In the genomic region with DNA sequence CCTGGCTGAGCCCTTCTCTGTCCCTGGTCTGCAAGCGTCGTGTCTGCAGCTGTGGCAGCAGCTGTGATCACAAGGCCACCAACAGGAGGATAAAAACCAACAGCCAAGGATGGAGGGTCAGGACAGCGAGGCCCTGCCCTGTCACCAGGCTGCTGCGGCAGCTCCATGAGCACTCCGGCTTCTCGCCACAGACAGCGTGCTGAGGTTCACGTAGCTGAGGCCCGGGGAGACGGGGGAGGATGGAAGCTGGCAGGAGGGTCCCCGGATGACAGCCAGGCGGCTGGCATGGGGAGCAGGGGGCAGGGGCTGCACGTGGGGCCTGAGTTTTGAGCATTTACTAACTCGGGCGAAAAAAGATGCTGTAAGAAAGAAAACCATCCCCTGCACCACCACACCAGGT, we compare ENCODE assay signal across 30 cellular contexts. TPM values are rescaled to one million over a fixed set of nuclear protein-coding genes. Genes with fewer than 3 reads are reported as not detected.
A peak's percentile ranks its signal among the peaks of the same experiment; 100 is the strongest.
DNase-seq lines count a peak whose midpoint lies in the region; ATAC-seq and TF ChIP-seq lines count a peak whose summit lies in the region.
"Had no signal": no experiment of that assay in that cellular context is flagged by ENCODE, and none has a peak within 500 bp of the region (broad histone marks: within the 10 kb centered on the region; RNA-seq: fewer than 3 reads in every experiment).

No MANE protein-coding gene starts in this region.

- H3K9ac ChIP-seq in endodermal cell (ENCODE audit: extremely low read depth, low read length, poor library complexity, severe bottlenecking) (no peak overlapping the region), trophoblast cell (ENCODE audit: low read length) (no peak overlapping the region), MM.1S (ENCODE audit: low read length) (no peak overlapping the region)

- no peak for TF ChIP-seq CTCF in endodermal cell (conservative IDR thresholded peaks at IDR 0.05)
- no peak for TF ChIP-seq CTCF in MM.1S (IDR thresholded peaks at IDR 0.05; ENCODE audit: low read length)

- H3K9me3 ChIP-seq in T-helper 17 cell (ENCODE audit: control insufficient read depth, low read length, poor library complexity, severe bottlenecking) = no peaks in the 10 kb centered on the region
- no peaks in the 10 kb centered on the region for H3K9me3 ChIP-seq in endodermal cell (ENCODE audit: control insufficient read depth, low read length)
- H3K9me3 ChIP-seq in trophoblast cell (ENCODE audit: insufficient read depth, low read depth, low read length) = no peaks in the 10 kb centered on the region
- H3K9me3 ChIP-seq in MM.1S (replicated peaks; ENCODE audit: insufficient read depth, low read length) = no peaks in the 10 kb centered on the region
- H3K9me3 ChIP-seq: esophagus squamous epithelium, heart left ventricle, psoas muscle, suprapubic skin had no signal

- H2AFZ ChIP-seq in trophoblast cell (ENCODE audit: insufficient read depth, low read length, poor library complexity) (no peak overlapping the region), MM.1S (ENCODE audit: low read length) (no peak overlapping the region)
- H2AFZ ChIP-seq: PC-9 had no signal

- H3K27me3 ChIP-seq in endodermal cell (ENCODE audit: control insufficient read depth, insufficient read depth, low read length, poor library complexity, severe bottlenecking) = no peaks in the 10 kb centered on the region
- H3K27me3 ChIP-seq in trophoblast cell (ENCODE audit: insufficient read depth, low read length) = no peaks in the 10 kb centered on the region
- H3K27me3 ChIP-seq in MM.1S (replicated peaks; ENCODE audit: insufficient read depth, low read length) = no peaks in the 10 kb centered on the region
- H3K27me3 ChIP-seq: esophagus squamous epithelium, foreskin keratinocyte, heart left ventricle, suprapubic skin had no signal

- no peak overlapping the region for H3K14ac ChIP-seq in trophoblast cell (ENCODE audit: low read length)

- no peaks in the 10 kb centered on the region for H3K79me1 ChIP-seq in trophoblast cell (ENCODE audit: low read length)

- 91 to 96% methylated on average over 7 to 15 of the region's 15 CpGs for WGBS in endodermal cell (ENCODE audit: insufficient coverage in 1 of 2, insufficient read length in 1 of 2), 2 experiments
- WGBS in trophoblast cell (ENCODE audit: extremely low coverage, insufficient coverage, insufficient read length) = no CpG with 5 or more reads among the region's 15 CpGs

- H3K27ac Mint-ChIP-seq in T-helper 17 cell (peak overlapping the region; percentile 84), endodermal cell (peak overlapping the region; percentile 30)
- peak overlapping the region; percentile 31 for H3K27ac Mint-ChIP-seq in stimulated activated naive B cell treated with anti-CD40 and anti-IgM and Interleukin-4, amounts not matched to agents 10 μg/mL and 1 μg/mL and 100 μg/mL, for 72 hours
- H3K27ac Mint-ChIP-seq: activated CD4-positive, alpha-beta T cell treated with anti-CD3 and anti-CD28 coated beads for 36 hours; activated naive CD8-positive, alpha-beta T cell; CD8-positive, alpha-beta T cell; mesothelial cell of epicardium had no signal

- no peaks in the 10 kb centered on the region for H3K27me3 Mint-ChIP-seq in T-helper 17 cell
- no peaks in the 10 kb centered on the region for H3K27me3 Mint-ChIP-seq in endodermal cell (ENCODE audit: insufficient read depth)
- H3K27me3 Mint-ChIP-seq in stimulated activated naive B cell treated with anti-CD40 and anti-IgM and Interleukin-4, amounts not matched to agents 10 μg/mL and 1 μg/mL and 100 μg/mL, for 72 hours = no peaks in the 10 kb centered on the region
- H3K27me3 Mint-ChIP-seq: activated CD4-positive, alpha-beta T cell treated with anti-CD3 and anti-CD28 coated beads for 36 hours; activated naive CD8-positive, alpha-beta T cell; naive B cell had no signal

- no peaks in the 10 kb centered on the region for H3K36me3 Mint-ChIP-seq in T-helper 17 cell (ENCODE audit: low read depth)
- peaks cover 29% of the 10 kb centered on the region for H3K36me3 Mint-ChIP-seq in endodermal cell (ENCODE audit: low read depth)
- peaks cover 30 to 34% of the 10 kb centered on the region in 2 donors for H3K36me3 Mint-ChIP-seq in stimulated activated naive B cell treated with anti-CD40 and anti-IgM and Interleukin-4, amounts not matched to agents 10 μg/mL and 1 μg/mL and 100 μg/mL, for 72 hours
- H3K36me3 Mint-ChIP-seq: naive B cell had no signal

- H3K36me3 ChIP-seq in endodermal cell (ENCODE audit: control insufficient read depth, insufficient read depth, low read length) (peaks cover 47% of the 10 kb centered on the region), trophoblast cell (ENCODE audit: control insufficient read depth in 1 of 2, insufficient read depth in 2 of 2, low read length in 2 of 2) (peaks cover 53 to 59% of the 10 kb centered on the region in 2 experiments), MM.1S (replicated peaks; ENCODE audit: insufficient read depth, low read length) (no peaks in the 10 kb centered on the region)

- no peak overlapping the region for H2BK120ac ChIP-seq in trophoblast cell (ENCODE audit: insufficient read depth, low read length, poor library complexity)

- no peak overlapping the region for H3K4ac ChIP-seq in trophoblast cell (ENCODE audit: low read depth, low read length)

- H3F3A ChIP-seq in MM.1S (ENCODE audit: insufficient read depth, low read length) = no peaks in the 10 kb centered on the region

- H3K9me2 ChIP-seq in MM.1S (replicated peaks; ENCODE audit: insufficient read depth, low read length) = no peaks in the 10 kb centered on the region

- H3K23ac ChIP-seq in trophoblast cell (ENCODE audit: low read length) = no peak overlapping the region

- H4K20me1 ChIP-seq in MM.1S (ENCODE audit: insufficient read depth, low read length) = no peaks in the 10 kb centered on the region

- H3K4me3 ChIP-seq in endodermal cell (ENCODE audit: low read length) (no peak overlapping the region), trophoblast cell (ENCODE audit: low read depth, low read length) (no peak overlapping the region), MM.1S (ENCODE audit: low read length) (no peak overlapping the region)
- H3K4me3 ChIP-seq: esophagus squamous epithelium, heart left ventricle, PC-9, psoas muscle, suprapubic skin had no signal

- no peak overlapping the region for H3K4me3 Mint-ChIP-seq in T-helper 17 cell
- H3K4me3 Mint-ChIP-seq in endodermal cell = no peak overlapping the region
- no peak overlapping the region for H3K4me3 Mint-ChIP-seq in stimulated activated naive B cell treated with anti-CD40 and anti-IgM and Interleukin-4, amounts not matched to agents 10 μg/mL and 1 μg/mL and 100 μg/mL, for 72 hours
- H3K4me3 Mint-ChIP-seq: activated CD4-positive, alpha-beta T cell treated with anti-CD3 and anti-CD28 coated beads for 36 hours; activated naive CD8-positive, alpha-beta T cell; CD8-positive, alpha-beta T cell; mesothelial cell of epicardium had no signal

- peaks cover 10% of the 10 kb centered on the region for H3K4me1 Mint-ChIP-seq in T-helper 17 cell
- H3K4me1 Mint-ChIP-seq in endodermal cell = peaks cover 15% of the 10 kb centered on the region
- peaks cover 23 to 41% of the 10 kb centered on the region in 2 donors for H3K4me1 Mint-ChIP-seq in stimulated activated naive B cell treated with anti-CD40 and anti-IgM and Interleukin-4, amounts not matched to agents 10 μg/mL and 1 μg/mL and 100 μg/mL, for 72 hours

- H3K27ac ChIP-seq in endodermal cell (ENCODE audit: low read depth, low read length) (no peak overlapping the region), trophoblast cell (ENCODE audit: low read depth, low read length) (no peak overlapping the region), MM.1S (ENCODE audit: low read length) (no peak overlapping the region)
- H3K27ac ChIP-seq: foreskin keratinocyte, heart left ventricle, PC-9, psoas muscle, suprapubic skin had no signal

- no peak overlapping the region for H4K8ac ChIP-seq in trophoblast cell (ENCODE audit: low read depth, low read length)

- H3K79me2 ChIP-seq in trophoblast cell (ENCODE audit: control insufficient read depth, insufficient read depth, low read length, poor library complexity) (no peaks in the 10 kb centered on the region), MM.1S (ENCODE audit: low read length) (peaks cover 10% of the 10 kb centered on the region)

- peaks cover 4% of the 10 kb centered on the region for H3K4me1 ChIP-seq in endodermal cell (ENCODE audit: control insufficient read depth, insufficient read depth, low read length)
- peaks cover 4 to 16% of the 10 kb centered on the region in 2 experiments for H3K4me1 ChIP-seq in trophoblast cell (ENCODE audit: control insufficient read depth in 1 of 2, insufficient read depth in 2 of 2, low read length in 2 of 2)
- H3K4me1 ChIP-seq in MM.1S (ENCODE audit: low read length) = no peaks in the 10 kb centered on the region

- no peak overlapping the region for H4K91ac ChIP-seq in trophoblast cell (ENCODE audit: low read depth, low read length)

- H4K12ac ChIP-seq in trophoblast cell (ENCODE audit: low read depth, low read length) = no peak overlapping the region

- no peaks in the 10 kb centered on the region for H3K9me3 Mint-ChIP-seq in endodermal cell
- H3K9me3 Mint-ChIP-seq in stimulated activated naive B cell treated with anti-CD40 and anti-IgM and Interleukin-4, amounts not matched to agents 10 μg/mL and 1 μg/mL and 100 μg/mL, for 72 hours = no peaks in the 10 kb centered on the region
- H3K9me3 Mint-ChIP-seq: CD8-positive, alpha-beta T cell; mesothelial cell of epicardium; naive B cell had no signal

- intact Hi-C loops in Right ventricle myocardium inferior (cut with DNase I) = loop anchor here (10.0 kb wide), 1 partner anchor 145 kb away; a partner anchor contains a TSS
- intact Hi-C loops in Right ventricle myocardium superior (cut with DNase I) = no loop called here

- no peak overlapping the region for H2BK5ac ChIP-seq in trophoblast cell (ENCODE audit: low read depth, low read length, poor library complexity)

- H3K4me2 ChIP-seq in trophoblast cell (ENCODE audit: low read length) (no peak overlapping the region), MM.1S (ENCODE audit: low read depth, low read length) (no peak overlapping the region)
- H3K4me2 ChIP-seq: PC-9 had no signal

- no peak for ATAC-seq in Right ventricle myocardium inferior
- no peak for ATAC-seq in Right ventricle myocardium superior (ENCODE audit: poor library complexity)
- no peak for ATAC-seq in T-helper 17 cell
- ATAC-seq in stimulated activated naive B cell treated with anti-CD40 and anti-IgM and Interleukin-4, amounts not matched to agents 10 μg/mL and 1 μg/mL and 100 μg/mL, for 72 hours (replicated peaks) = no peak
- ATAC-seq in esophagus mucosa = no peak
- ATAC-seq: activated CD4-positive, alpha-beta T cell treated with anti-CD3 and anti-CD28 coated beads for 36 hours; CD8-positive, alpha-beta T cell; foreskin keratinocyte; heart left ventricle; psoas muscle had no signal

- H2AK5ac ChIP-seq in trophoblast cell (ENCODE audit: low read length) = no peak overlapping the region

- no peak overlapping the region for H2BK12ac ChIP-seq in trophoblast cell (ENCODE audit: low read length)

- no peak overlapping the region for H3K18ac ChIP-seq in trophoblast cell (ENCODE audit: low read length)

- DNase-seq in Right ventricle myocardium inferior (ENCODE audit: missing footprints) (peak; percentile 42), Right ventricle myocardium superior (no peak), T-helper 17 cell (no peak), endodermal cell (no peak), trophoblast cell (no peak), MM.1S (no peak)
- DNase-seq in stimulated activated naive B cell treated with anti-CD40 and anti-IgM and Interleukin-4, amounts not matched to agents 10 μg/mL and 1 μg/mL and 100 μg/mL, for 72 hours = no peak
- DNase-seq: activated CD4-positive, alpha-beta T cell treated with anti-CD3 and anti-CD28 coated beads for 36 hours; AML-193; caudate nucleus; CD8-positive, alpha-beta T cell; esophagus squamous epithelium; foreskin keratinocyte; Kasumi-1; kidney; naive B cell; NCI-H1436 treated with DMSO at 0.1 percent for 48 hours; NCI-H2081 treated with DMSO at 0.1 percent for 48 hours; NCI-H2227 treated with DMSO at 0.1 percent for 48 hours; NCI-H526; occipital lobe; PC-9; psoas muscle; SHP77; stimulated activated naive CD4-positive, alpha-beta T cell treated with Interleukin-2 at 50 U/mL for 16 hours had no signal

RNA-seq across cellular contexts. Expression of a gene that starts 5.4 kb away (rescaled TPM):
- total RNA-seq in Right ventricle myocardium inferior = 2.8 TPM
- 2.6 TPM for total RNA-seq in Right ventricle myocardium superior
- total RNA-seq in T-helper 17 cell = 1 to 10 TPM; 6.9 to 8.3 TPM
- total RNA-seq in endodermal cell = 10 to 100 TPM; 39.2 to 42.6 TPM
- polyA plus RNA-seq in endodermal cell (2013, experiment 1 of 2) = 22.5 TPM
- polyA plus RNA-seq in endodermal cell (2013, experiment 2 of 2) = 24.3 TPM
- 10.1 and 11.7 TPM in 2 replicates for polyA plus RNA-seq in trophoblast cell (2013)
- 11.3 TPM for total RNA-seq in esophagus mucosa

RNA-seq across cellular contexts. Expression of a gene that starts 5.8 kb away (rescaled TPM):
- 46.9 TPM for total RNA-seq in Right ventricle myocardium inferior
- 46.2 TPM for total RNA-seq in Right ventricle myocardium superior
- total RNA-seq in T-helper 17 cell = 1 to 10 TPM; 9.1 to 9.5 TPM
- total RNA-seq in endodermal cell = 10 to 100 TPM; 42.5 to 55.6 TPM
- polyA plus RNA-seq in endodermal cell (2013, experiment 1 of 2) = 42.1 TPM
- polyA plus RNA-seq in endodermal cell (2013, experiment 2 of 2) = 40.3 TPM
- 49.1 and 50.0 TPM in 2 replicates for polyA plus RNA-seq in trophoblast cell (2013)
- total RNA-seq in esophagus mucosa = 58.8 TPM

Comparison
In these comparisons a context has a peak if more than half of its experiments do, and no peak if none do; other contexts are left out.
1. H3K27ac Mint-ChIP-seq: peak in every context shown above with its lines; median percentile 84 in T-helper 17 cell; 31 in stimulated activated naive B cell treated with anti-CD40 and anti-IgM and Interleukin-4, amounts not matched to agents 10 μg/mL and 1 μg/mL and 100 μg/mL, for 72 hours; 30 in endodermal cell.